Comparison of ENCODE assay signal across 13 cellular contexts in the genomic region with DNA sequence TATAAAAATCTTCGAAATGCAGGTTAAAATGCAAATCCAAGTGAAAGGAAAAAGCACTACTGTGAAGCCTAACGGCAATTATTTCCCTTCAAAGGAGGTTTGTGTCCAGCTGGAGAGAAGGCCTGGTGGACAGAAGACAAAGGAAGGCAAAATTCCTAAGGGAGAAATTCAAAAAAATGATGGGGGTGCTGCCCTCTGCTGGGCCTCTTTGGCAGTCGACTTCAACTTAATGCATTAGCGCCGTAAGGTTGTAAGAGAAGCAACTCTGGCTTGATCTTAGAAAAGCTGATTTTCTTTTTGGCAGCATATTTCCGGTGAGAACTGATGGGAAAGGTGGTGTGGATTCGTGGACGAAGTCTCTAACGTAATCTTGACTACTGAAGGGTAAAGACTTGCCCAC. TPM values are rescaled to one million over a fixed set of nuclear protein-coding genes. Genes with fewer than 3 reads are reported as not detected.
A peak's percentile ranks its signal among the peaks of the same experiment; 100 is the strongest.
DNase-seq lines count a peak whose midpoint lies in the region; ATAC-seq, FAIRE-seq and TF ChIP-seq lines count a peak whose summit lies in the region.
"Had no signal": no experiment of that assay in that cellular context is flagged by ENCODE, and none has a peak within 500 bp of the region (broad histone marks: within the 10 kb centered on the region; RNA-seq: fewer than 3 reads in every experiment).

No MANE protein-coding gene starts in this region.

- dilution Hi-C loops in endothelial cell of umbilical vein (cut with MboI; ENCODE audit: extremely low pct_ligation_motif_present, low sequenced_read_pairs): no loop called here

- H3K4me3 ChIP-seq in A673 (ENCODE audit: low read depth, low read length, poor library complexity, severe bottlenecking): no peak overlapping the region
- H3K4me3 ChIP-seq in GM12864 (ENCODE audit: low read depth, low read length): no peak overlapping the region
- H3K4me3 ChIP-seq in OCI-LY1 (ENCODE audit: low read depth, low read length, poor library complexity, severe bottlenecking): no peak overlapping the region
- H3K4me3 ChIP-seq in endothelial cell of umbilical vein (replicated peaks in 1 of 3; ENCODE audit: insufficient read depth in 1 of 3, low read depth in 1 of 3, low read length in 3 of 3): no peak overlapping the region
- no peak overlapping the region for H3K4me3 ChIP-seq in esophagus muscularis mucosa
- H3K4me3 ChIP-seq: adrenal gland had no signal

- TF ChIP-seq POLR2A in endothelial cell of umbilical vein (IDR thresholded peaks at IDR 0.05; ENCODE audit: low read depth, low read length) (no peak), esophagus muscularis mucosa (IDR thresholded peaks at IDR 0.05; ENCODE audit: low read depth) (no peak)

- CTCF ChIA-PET in A673 (lab: Charles Lee) (no interaction called here), endothelial cell of umbilical vein (lab: Charles Lee) (no interaction called here)

- H3K9ac ChIP-seq in OCI-LY1 (ENCODE audit: low read length) (no peak overlapping the region), endothelial cell of umbilical vein (replicated peaks; ENCODE audit: extremely low read depth, insufficient read depth, low read length) (no peak overlapping the region)

- POLR2A ChIA-PET in A673 (lab: Charles Lee; ENCODE audit: low non-redundant PET): no interaction called here
- POLR2A ChIA-PET in endothelial cell of umbilical vein (lab: Charles Lee): no interaction called here

- H3K4me1 ChIP-seq in A673 (ENCODE audit: insufficient read depth, low read length, poor library complexity, severe bottlenecking) (no peaks in the 10 kb centered on the region), OCI-LY1 (ENCODE audit: insufficient read depth, low read length, severe bottlenecking) (no peaks in the 10 kb centered on the region), endothelial cell of umbilical vein (ENCODE audit: control insufficient read depth, extremely low read depth, insufficient read depth, low read length) (no peaks in the 10 kb centered on the region), esophagus muscularis mucosa (no peaks in the 10 kb centered on the region)
- H3K4me1 ChIP-seq: adrenal gland had no signal

- H3K79me2 ChIP-seq in OCI-LY1 (ENCODE audit: insufficient read depth, low read length): no peaks in the 10 kb centered on the region
- no peaks in the 10 kb centered on the region for H3K79me2 ChIP-seq in endothelial cell of umbilical vein (ENCODE audit: control insufficient read depth, insufficient read depth, low read length)

- WGBS in esophagus muscularis mucosa: 78% methylated on average over 9 of the region's 9 CpGs

- peak; percentile 32; the same call in 1 of the 2 replicates for TF ChIP-seq CTCF in A673 (conservative IDR thresholded peaks at IDR 0.05; ENCODE audit: low read depth, low read length)
- TF ChIP-seq CTCF in GM12864 (IDR thresholded peaks at IDR 0.05; ENCODE audit: low read depth, low read length, missing control alignments): peak; percentile 11
- peak; percentile 27; the same call in 1 of the 2 replicates for TF ChIP-seq CTCF in OCI-LY1 (IDR thresholded peaks at IDR 0.05; ENCODE audit: low read length)
- TF ChIP-seq CTCF in endothelial cell of umbilical vein (IDR thresholded peaks at IDR 0.05; ENCODE audit: extremely low read depth in 1 of 2, insufficient read depth in 1 of 2, low read depth in 1 of 2, low read length in 2 of 2): no peak
- peak in 1 of 3 experiments; percentile 42 for TF ChIP-seq CTCF in esophagus muscularis mucosa (IDR thresholded peaks at IDR 0.05)

- intact Hi-C loops in A673 (cut with micrococcal nuclease; ENCODE audit: unreplicated experiment): no loop called here
- intact Hi-C loops in endothelial cell of umbilical vein (cut with micrococcal nuclease): no loop called here
- intact Hi-C loops in esophagus muscularis mucosa (cut with DNase I): no loop called here

- H3K36me3 ChIP-seq in A673 (ENCODE audit: insufficient read depth, low read length, poor library complexity, severe bottlenecking) (no peaks in the 10 kb centered on the region), OCI-LY1 (ENCODE audit: insufficient read depth, low read length) (peaks cover 6% of the 10 kb centered on the region), endothelial cell of umbilical vein (ENCODE audit: control insufficient read depth in 2 of 2, extremely low read depth in 1 of 2, insufficient read depth in 2 of 2, low read length in 2 of 2) (no peaks in the 10 kb centered on the region), esophagus muscularis mucosa (peaks cover 0 to 19% (median 12%) of the 10 kb centered on the region in 4 donors)
- H3K36me3 ChIP-seq: adrenal gland had no signal

- H3K27ac ChIP-seq in A673 (ENCODE audit: low read depth, low read length, poor library complexity, severe bottlenecking) (no peak overlapping the region), OCI-LY1 (ENCODE audit: low read depth, low read length, poor library complexity, severe bottlenecking) (no peak overlapping the region), endothelial cell of umbilical vein (ENCODE audit: insufficient read depth, low read depth, low read length) (no peak overlapping the region), esophagus muscularis mucosa (replicated peaks in 1 of 4) (no peak overlapping the region)
- H3K27ac ChIP-seq: adrenal gland had no signal

- peaks cover 73% of the 10 kb centered on the region for H3K9me3 ChIP-seq in A673 (ENCODE audit: low read depth, low read length, poor library complexity, severe bottlenecking)
- peaks cover 61% of the 10 kb centered on the region for H3K9me3 ChIP-seq in OCI-LY1 (ENCODE audit: low read length)
- peaks cover 23% of the 10 kb centered on the region for H3K9me3 ChIP-seq in endothelial cell of umbilical vein (replicated peaks; ENCODE audit: control insufficient read depth, insufficient read depth, low read length)
- H3K9me3 ChIP-seq in esophagus muscularis mucosa: peaks cover 13 to 96% (median 77%) of the 10 kb centered on the region in 4 donors

- no peak for FAIRE-seq in endothelial cell of umbilical vein (lab: Jason Lieb, UNC)
- FAIRE-seq: H54 had no signal

- no peaks in the 10 kb centered on the region for H4K20me1 ChIP-seq in OCI-LY1 (ENCODE audit: insufficient read depth, low read length)
- no peaks in the 10 kb centered on the region for H4K20me1 ChIP-seq in endothelial cell of umbilical vein (replicated peaks; ENCODE audit: control insufficient read depth, extremely low read depth, insufficient read depth, low read length)

- H3K4me2 ChIP-seq in OCI-LY1 (ENCODE audit: low read length) (no peak overlapping the region), endothelial cell of umbilical vein (ENCODE audit: insufficient read depth, low read length) (no peak overlapping the region)

- no peaks in the 10 kb centered on the region for H3K9me1 ChIP-seq in endothelial cell of umbilical vein (replicated peaks; ENCODE audit: control insufficient read depth, extremely low read depth, insufficient read depth, low read length)

- no peaks in the 10 kb centered on the region for H3F3A ChIP-seq in OCI-LY1 (ENCODE audit: insufficient read depth, low read length)

- TF ChIP-seq EP300 in esophagus muscularis mucosa (IDR thresholded peaks at IDR 0.05): no peak

- H2AFZ ChIP-seq in OCI-LY1 (ENCODE audit: low read length): no peak overlapping the region
- no peak overlapping the region for H2AFZ ChIP-seq in endothelial cell of umbilical vein (ENCODE audit: low read depth, low read length)

- H3K9me2 ChIP-seq in OCI-LY1 (ENCODE audit: low read depth, low read length): no peaks in the 10 kb centered on the region

- ATAC-seq in HG03280 (IDR thresholded peaks at IDR 0.05; ENCODE audit: unreplicated experiment) (no peak), HG02610 (IDR thresholded peaks at IDR 0.05; ENCODE audit: unreplicated experiment) (no peak)

- no peak for DNase-seq in A673 (ENCODE audit: low spot score)
- no peak for DNase-seq in GM12864 (ENCODE audit: low read depth)
- no peak for DNase-seq in endothelial cell of umbilical vein (ENCODE audit: low read depth, low spot score)
- DNase-seq in esophagus muscularis mucosa (ENCODE audit: extremely low spot score): no peak
- DNase-seq in AG08395 (ENCODE audit: low spot score): no peak
- DNase-seq: adrenal gland, NCI-H1105 treated with DMSO at 0.1 percent for 48 hours, NCI-H2227 treated with DMSO at 0.1 percent for 48 hours, SW 1271 had no signal

- no TSS peak for BruUV-seq in A673 (replicated peaks; lab: Mats Ljungman, UMichigan)
- BruUV-seq in endothelial cell of umbilical vein (replicated peaks; lab: Mats Ljungman, UMichigan): TSS peak; percentile 4

- H3K27me3 ChIP-seq in A673 (replicated peaks; ENCODE audit: insufficient read depth, low read depth, low read length, poor library complexity) (no peaks in the 10 kb centered on the region), OCI-LY1 (ENCODE audit: insufficient read depth, low read length) (no peaks in the 10 kb centered on the region), endothelial cell of umbilical vein (ENCODE audit: control insufficient read depth in 2 of 2, insufficient read depth in 2 of 2, low read length in 2 of 2) (no peaks in the 10 kb centered on the region), esophagus muscularis mucosa (no peaks in the 10 kb centered on the region)
- H3K27me3 ChIP-seq: adrenal gland had no signal

TF ChIP-seq in endothelial cell of umbilical vein, 7 proteins besides CTCF, POLR2A, EP300 and RAD21 (continues in another document):
- TF ChIP-seq POLR2AphosphoS5 (IDR thresholded peaks at IDR 0.05; ENCODE audit: insufficient read depth, low read depth, low read length) (no peak), MYC (IDR thresholded peaks at IDR 0.05; ENCODE audit: low read depth, low read length) (no peak)

RNA-seq across cellular contexts. Expression of a gene that starts 34.3 kb away (rescaled TPM):
- 39.2 and 44.9 TPM in 2 replicates for total RNA-seq in A673 (2021)
- 64.7 and 66.5 TPM in 2 replicates for total RNA-seq in endothelial cell of umbilical vein
- 45.4 and 57.0 TPM in 2 replicates for polyA plus RNA-seq in endothelial cell of umbilical vein
- polyA plus RNA-seq in endothelial cell of umbilical vein (2011; cell fraction: cytosol; rRNA removed): 37.3 and 39.1 TPM in 2 replicates
- polyA plus RNA-seq in endothelial cell of umbilical vein (2011; cell fraction: nucleus; rRNA removed): 161 and 181 TPM in 2 replicates
- polyA plus RNA-seq in endothelial cell of umbilical vein (2012): 30.0 and 36.7 TPM in 2 replicates
- 123 and 127 TPM in 2 replicates for polyA minus RNA-seq in endothelial cell of umbilical vein
- polyA minus RNA-seq in endothelial cell of umbilical vein (2011; cell fraction: cytosol; rRNA and poly(A)+ RNA removed): not detected
- polyA minus RNA-seq in endothelial cell of umbilical vein (2011; cell fraction: nucleus; rRNA and poly(A)+ RNA removed): 68.0 and 78.4 TPM in 2 replicates
- total RNA-seq in esophagus muscularis mucosa: 10 to 100 TPM; 35.7 to 41.7 (median 40.0) TPM

RNA-seq across cellular contexts. Expression of a gene that starts 34.4 kb away (rescaled TPM):
- total RNA-seq in A673 (2021): 12.9 and 13.0 TPM in 2 replicates
- total RNA-seq in endothelial cell of umbilical vein: 11.0 and 11.3 TPM in 2 replicates
- 2.4 TPM in 2 replicates for polyA plus RNA-seq in endothelial cell of umbilical vein
- 2.4 TPM in 2 replicates for polyA plus RNA-seq in endothelial cell of umbilical vein (2011; cell fraction: cytosol; rRNA removed)
- polyA plus RNA-seq in endothelial cell of umbilical vein (2011; cell fraction: nucleus; rRNA removed): 18.5 and 18.6 TPM in 2 replicates
- 4.9 and 5.3 TPM in 2 replicates for polyA plus RNA-seq in endothelial cell of umbilical vein (2012)
- 6.2 and 6.4 TPM in 2 replicates for polyA minus RNA-seq in endothelial cell of umbilical vein
- polyA minus RNA-seq in endothelial cell of umbilical vein (2011; cell fraction: cytosol; rRNA and poly(A)+ RNA removed): 3.2 TPM
- polyA minus RNA-seq in endothelial cell of umbilical vein (2011; cell fraction: nucleus; rRNA and poly(A)+ RNA removed): 8.8 and 15.5 TPM in 2 replicates
- total RNA-seq in esophagus muscularis mucosa: 1 to 10 TPM; 5.5 to 9.0 (median 6.1) TPM

Comparison
In these comparisons a context has a peak if more than half of its experiments do, and no peak if none do; other contexts are left out.
1. CTCF ChIP-seq: peak in A673 (single experiment), GM12864 (single experiment) and OCI-LY1 (single experiment); none in endothelial cell of umbilical vein (0 of 2).